Comparison of ENCODE assay signal across 20 cellular contexts in genomic region chr6:39867592-39867991, GRCh38.
DNase-seq lines count a peak whose midpoint lies in the region; ATAC-seq, FAIRE-seq and TF ChIP-seq lines count a peak whose summit lies in the region.
"Had no signal": no experiment of that assay in that cellular context is flagged by ENCODE, and none has a peak within 500 bp of the region (broad histone marks: within the 10 kb centered on the region; RNA-seq: fewer than 3 reads in every experiment).

No MANE protein-coding gene starts in this region.

- no peak overlapping the region for H3K27ac Mint-ChIP-seq in stimulated activated naive CD8-positive, alpha-beta T cell treated with anti-CD3 and anti-CD28 coated beads, Interleukin-15, amount 100 ng/mL, for 72 hours
- H3K27ac Mint-ChIP-seq: activated CD4-positive, alpha-beta T cell treated with anti-CD3 and anti-CD28 coated beads, Interleukin-2, amount 10 ng/mL, durations not matched to agents 24 days and 14 days had no signal

- H3K27me3 ChIP-seq in brain microvascular endothelial cell (replicated peaks) (no peaks in the 10 kb centered on the region), HepG2 (ENCODE audit: control insufficient read depth in 1 of 2, insufficient read depth in 2 of 2, low read length in 2 of 2) (no peaks in the 10 kb centered on the region)
- H3K27me3 ChIP-seq: BLaER1 treated with 17β-estradiol and CSF1 and Interleukin-3, amounts not matched to agents 10 nM and 100 nM; neutrophil had no signal

- H3K79me2 ChIP-seq in HepG2 (ENCODE audit: insufficient read depth, low read length): no peaks in the 10 kb centered on the region

- peaks cover 4% of the 10 kb centered on the region for H3K36me3 ChIP-seq in brain microvascular endothelial cell (replicated peaks)
- H3K36me3 ChIP-seq in HepG2 (replicated peaks in 1 of 2; ENCODE audit: control insufficient read depth in 1 of 2, insufficient read depth in 2 of 2, low read length in 2 of 2): no peaks in the 10 kb centered on the region
- H3K36me3 ChIP-seq: BLaER1 treated with 17β-estradiol and CSF1 and Interleukin-3, amounts not matched to agents 10 nM and 100 nM had no signal

- TF ChIP-seq CTCF in GM12872 (IDR thresholded peaks at IDR 0.05; ENCODE audit: insufficient read depth, low read depth, low read length): peak; percentile 45; the same call in 2 of the 3 replicates
- peak; percentile 26; the same call in 1 of the 2 replicates for TF ChIP-seq CTCF in LNCAP (IDR thresholded peaks at IDR 0.05)
- peak; percentile 43 for TF ChIP-seq CTCF in brain microvascular endothelial cell (IDR thresholded peaks at IDR 0.05; ENCODE audit: low read depth, low read length, missing control alignments)
- TF ChIP-seq CTCF in HepG2 (CRISPR knock-in tag; IDR thresholded peaks at IDR 0.05): peak; percentile 54

- no peak overlapping the region for H3K4me3 ChIP-seq in brain microvascular endothelial cell (ENCODE audit: low read depth, low read length)
- no peak overlapping the region for H3K4me3 ChIP-seq in HepG2 (replicated peaks in 1 of 3; ENCODE audit: insufficient read depth in 1 of 3, low read depth in 2 of 3, low read length in 3 of 3)
- H3K4me3 ChIP-seq: BLaER1 treated with 17β-estradiol and CSF1 and Interleukin-3, amounts not matched to agents 10 nM and 100 nM had no signal

- TF ChIP-seq EP300 in HepG2 (IDR thresholded peaks at IDR 0.05; ENCODE audit: low read depth in 2 of 2, low read length in 2 of 2): no peak
- no peak for TF ChIP-seq EP300 in HepG2 (CRISPR knock-in tag; IDR thresholded peaks at IDR 0.05; ENCODE audit: borderline replicate concordance)

- intact Hi-C loops in HepG2 (cut with micrococcal nuclease; ENCODE audit: unreplicated experiment): no loop called here

- no peak for TF ChIP-seq RAD21 in HepG2 (CRISPR knock-in tag; IDR thresholded peaks at IDR 0.05)

- FAIRE-seq in HepG2 (lab: Jason Lieb, UNC): no peak
- FAIRE-seq: colon, GM19239, TTC549 had no signal

- H2AFZ ChIP-seq in HepG2 (ENCODE audit: low read length): no peak overlapping the region

- in situ Hi-C loops in brain microvascular endothelial cell (cut with HindIII; ENCODE audit: low pct_ligation_motif_present, low sequenced_read_pairs) (no loop called here), HepG2 (cut with HindIII; ENCODE audit: extremely low pct_ligation_motif_present, low pct_unique_long_range_greater_than_20kb) (loop anchor here (10.0 kb wide), 1 partner anchor 437 kb away; no protein-coding TSS in a partner anchor)

- 33% methylated on average over 5 of the region's 6 CpGs for WGBS in HepG2 (ENCODE audit: low lambda C conversion rate)

- CTCF ChIA-PET in HepG2 (lab: Yijun Ruan, JAX; ENCODE audit: low intra/inter-chr PET ratio, low total read pairs): interaction anchor here (1.5 kb wide), 1 partner anchor 25 kb away, joined by 5 read pairs; no protein-coding TSS in a partner anchor

- no peak overlapping the region for H3K4me2 ChIP-seq in HepG2 (ENCODE audit: low read depth, low read length)
- H3K4me2 ChIP-seq: BLaER1 treated with 17β-estradiol and CSF1 and Interleukin-3, amounts not matched to agents 10 nM and 100 nM had no signal

- no peak overlapping the region for H3K4me3 Mint-ChIP-seq in stimulated activated naive CD8-positive, alpha-beta T cell treated with anti-CD3 and anti-CD28 coated beads, Interleukin-15, amount 100 ng/mL, for 72 hours
- H3K4me3 Mint-ChIP-seq: activated CD4-positive, alpha-beta T cell treated with anti-CD3 and anti-CD28 coated beads, Interleukin-2, amount 10 ng/mL, durations not matched to agents 24 days and 14 days had no signal

- no peaks in the 10 kb centered on the region for H3K9me3 Mint-ChIP-seq in stimulated activated naive CD8-positive, alpha-beta T cell treated with anti-CD3 and anti-CD28 coated beads, Interleukin-15, amount 100 ng/mL, for 72 hours
- H3K9me3 Mint-ChIP-seq: activated CD4-positive, alpha-beta T cell treated with anti-CD3 and anti-CD28 coated beads, Interleukin-2, amount 10 ng/mL, durations not matched to agents 24 days and 14 days had no signal

- H3K9me3 ChIP-seq in HepG2 (ENCODE audit: low read length): no peaks in the 10 kb centered on the region
- H3K9me3 ChIP-seq: BLaER1 treated with 17β-estradiol and CSF1 and Interleukin-3, amounts not matched to agents 10 nM and 100 nM; neutrophil had no signal

- H3K27me3 Mint-ChIP-seq in stimulated activated naive CD8-positive, alpha-beta T cell treated with anti-CD3 and anti-CD28 coated beads, Interleukin-15, amount 100 ng/mL, for 72 hours: peaks cover 20% of the 10 kb centered on the region
- H3K27me3 Mint-ChIP-seq: activated CD4-positive, alpha-beta T cell treated with anti-CD3 and anti-CD28 coated beads, Interleukin-2, amount 10 ng/mL, durations not matched to agents 24 days and 14 days had no signal

- DNase-seq in brain microvascular endothelial cell: no peak
- DNase-seq in HepG2 (ENCODE audit: low spot score): no peak
- DNase-seq in NCI-H1105 (lab: John Stamatoyannopoulos, UW): no peak
- no peak for DNase-seq in activated CD8-positive, alpha-beta memory T cell treated with anti-CD3 and anti-CD28 coated beads, Interleukin-2, amount 50 U/mL, for 48 hours
- DNase-seq in stimulated activated naive CD8-positive, alpha-beta T cell treated with anti-CD3 and anti-CD28 coated beads, Interleukin-15, amount 100 ng/mL, for 72 hours: no peak
- DNase-seq: activated CD4-positive, alpha-beta T cell treated with anti-CD3 and anti-CD28 coated beads, Interleukin-2, amount 10 ng/mL, durations not matched to agents 24 days and 14 days; activated gamma-delta T cell treated with Interleukin-2 at 50 U/mL for 16 hours; anterior cingulate cortex; DMS79; hippocampal formation; Karpas-422; NCI-H2171; SW 1271 had no signal

- no peak for TF ChIP-seq POLR2A in HepG2 (IDR thresholded peaks at IDR 0.05; ENCODE audit: insufficient read depth in 1 of 2, low read depth in 2 of 2, low read length in 2 of 2)

- ATAC-seq in HepG2: peak; percentile 78
- ATAC-seq in stimulated activated naive CD8-positive, alpha-beta T cell treated with anti-CD3 and anti-CD28 coated beads, Interleukin-15, amount 100 ng/mL, for 72 hours: no peak

- H4K20me1 ChIP-seq in HepG2 (ENCODE audit: insufficient read depth, low read length): no peaks in the 10 kb centered on the region
- H4K20me1 ChIP-seq: BLaER1 treated with 17β-estradiol and CSF1 and Interleukin-3, amounts not matched to agents 10 nM and 100 nM had no signal

- no peak overlapping the region for H3K9ac ChIP-seq in HepG2 (ENCODE audit: insufficient read depth, low read depth, low read length)
- H3K9ac ChIP-seq: BLaER1 treated with 17β-estradiol and CSF1 and Interleukin-3, amounts not matched to agents 10 nM and 100 nM had no signal

- POLR2A ChIA-PET in HepG2 (lab: Yijun Ruan, JAX): no interaction called here

- no TSS peak for BruUV-seq in HepG2 (replicated peaks; lab: Mats Ljungman, UMichigan)

- no peaks in the 10 kb centered on the region for H3K4me1 Mint-ChIP-seq in stimulated activated naive CD8-positive, alpha-beta T cell treated with anti-CD3 and anti-CD28 coated beads, Interleukin-15, amount 100 ng/mL, for 72 hours
- H3K4me1 Mint-ChIP-seq: activated CD4-positive, alpha-beta T cell treated with anti-CD3 and anti-CD28 coated beads, Interleukin-2, amount 10 ng/mL, durations not matched to agents 24 days and 14 days had no signal

- no peak overlapping the region for H3K27ac ChIP-seq in brain microvascular endothelial cell
- no peak overlapping the region for H3K27ac ChIP-seq in HepG2 (ENCODE audit: extremely low read length, insufficient read depth, low read length)
- H3K27ac ChIP-seq: BLaER1 treated with 17β-estradiol and CSF1 and Interleukin-3, amounts not matched to agents 10 nM and 100 nM; neutrophil had no signal

- no peaks in the 10 kb centered on the region for H3K4me1 ChIP-seq in HepG2 (ENCODE audit: insufficient read depth, low read length)
- H3K4me1 ChIP-seq: BLaER1 treated with 17β-estradiol and CSF1 and Interleukin-3, amounts not matched to agents 10 nM and 100 nM had no signal

TF ChIP-seq in HepG2, 621 proteins besides CTCF, POLR2A, EP300 and RAD21:
- TF ChIP-seq RFXANK (CRISPR knock-in tag; IDR thresholded peaks at IDR 0.05) (no peak), ZNF205 (CRISPR knock-in tag; IDR thresholded peaks at IDR 0.05) (no peak), IKZF4 (CRISPR knock-in tag; IDR thresholded peaks at IDR 0.05; ENCODE audit: borderline replicate concordance, low read depth, not compliant biosample characterization) (no peak), TIGD3 (CRISPR knock-in tag; IDR thresholded peaks at IDR 0.05; ENCODE audit: borderline replicate concordance) (no peak), SMAD3 (CRISPR knock-in tag; IDR thresholded peaks at IDR 0.05) (no peak), THRA (CRISPR knock-in tag; IDR thresholded peaks at IDR 0.05; ENCODE audit: borderline replicate concordance) (no peak), STAG1 (CRISPR knock-in tag; IDR thresholded peaks at IDR 0.05) (peak; percentile 52), ZNF768 (CRISPR knock-in tag; IDR thresholded peaks at IDR 0.05) (peak; percentile 50; the same call in 1 of the 2 replicates)
